ENCODE assay signal across 11 cellular contexts in genomic region chr9:86303316-86303975, GRCh38. TPM values are rescaled to one million over a fixed set of nuclear protein-coding genes. Genes with fewer than 3 reads are reported as not detected.
DNase-seq lines count a peak whose midpoint lies in the region; TF ChIP-seq lines count a peak whose summit lies in the region.
"Had no signal": no experiment of that assay in that cellular context is flagged by ENCODE, and none has a peak within 500 bp of the region (broad histone marks: within the 10 kb centered on the region; RNA-seq: fewer than 3 reads in every experiment).

No MANE protein-coding gene starts in this region.

- peaks cover 61% of the 10 kb centered on the region for H3K36me3 ChIP-seq in brain microvascular endothelial cell (replicated peaks)

- no peak overlapping the region for H3K4me3 ChIP-seq in Jurkat, Clone E6-1 (ENCODE audit: low read length)
- no peak overlapping the region for H3K4me3 ChIP-seq in epithelial cell of esophagus (ENCODE audit: low read length)
- H3K4me3 ChIP-seq in brain microvascular endothelial cell (ENCODE audit: low read depth, low read length): no peak overlapping the region
- H3K4me3 ChIP-seq: cardiac muscle cell had no signal

- TF ChIP-seq CTCF in epithelial cell of esophagus (IDR thresholded peaks at IDR 0.05; ENCODE audit: insufficient read depth, low read depth, low read length, missing control alignments) (no peak), brain microvascular endothelial cell (IDR thresholded peaks at IDR 0.05; ENCODE audit: low read depth, low read length, missing control alignments) (no peak)

- H3K27me3 ChIP-seq in brain microvascular endothelial cell (replicated peaks): no peaks in the 10 kb centered on the region
- H3K27me3 ChIP-seq: cardiac muscle cell had no signal

- DNase-seq in Jurkat, Clone E6-1 (ENCODE audit: low read depth, low spot score): peak; percentile 62
- peak; percentile 28 to 45 for DNase-seq in activated CD4-positive, alpha-beta T cell treated with anti-CD3 and anti-CD28 coated beads, Interleukin-2, amount 50 U/mL, for 48 hours
- DNase-seq in epithelial cell of esophagus (ENCODE audit: low read depth): peak; percentile 87
- peak; percentile 7 to 74 for DNase-seq in stimulated activated CD4-positive, alpha-beta T cell treated with anti-CD3 and anti-CD28 coated beads, Interleukin-4, amount 100 ng/mL, for 4 hours
- DNase-seq in NAMALWA (ENCODE audit: low spot score): no peak
- DNase-seq in H4 (ENCODE audit: low spot score): no peak
- DNase-seq in HT-29 (ENCODE audit: low spot score): no peak
- DNase-seq in brain microvascular endothelial cell: no peak
- DNase-seq: kidney glomerular epithelial cell, NCI-H1105 treated with DMSO at 0.1 percent for 48 hours had no signal

- H3K27ac ChIP-seq in brain microvascular endothelial cell: no peak overlapping the region
- H3K27ac ChIP-seq: cardiac muscle cell had no signal

- in situ Hi-C loops in brain microvascular endothelial cell (cut with HindIII; ENCODE audit: low pct_ligation_motif_present, low sequenced_read_pairs): no loop called here

RNA-seq across cellular contexts. Expression of gene ISCA1, which starts 21.1 kb away (rescaled TPM):
- polyA plus RNA-seq in Jurkat, Clone E6-1 (2012; ENCODE audit: insufficient read depth, insufficient read length): 19.2 TPM
- total RNA-seq in H4 (2014; rRNA removed; shearing (Covaris generic)): 48.1 and 54.7 TPM in 2 replicates
- 12.2 and 12.8 TPM in 2 replicates for total RNA-seq in HT-29 (2014; rRNA removed; shearing (Covaris generic))

RNA-seq across cellular contexts. Expression of gene C9orf153, which starts 44.0 kb away (rescaled TPM):
- not detected for polyA plus RNA-seq in Jurkat, Clone E6-1 (2012; ENCODE audit: insufficient read depth, insufficient read length)
- not detected in 2 replicates for total RNA-seq in H4 (2014; rRNA removed; shearing (Covaris generic))
- 0.56 TPM in 1 of 2 replicates, not detected in the other for total RNA-seq in HT-29 (2014; rRNA removed; shearing (Covaris generic))
- polyA plus RNA-seq: cardiac muscle cell had no signal

RNA-seq across cellular contexts. Expression of gene TUT7, which starts 50.8 kb away (rescaled TPM):
- 19.8 TPM for polyA plus RNA-seq in Jurkat, Clone E6-1 (2012; ENCODE audit: insufficient read depth, insufficient read length)
- total RNA-seq in H4 (2014; rRNA removed; shearing (Covaris generic)): 11.8 and 13.5 TPM in 2 replicates
- 10.2 and 11.1 TPM in 2 replicates for total RNA-seq in HT-29 (2014; rRNA removed; shearing (Covaris generic))

Comparison
In these comparisons a context has a peak if more than half of its experiments do, and no peak if none do; other contexts are left out.
1. DNase-seq: peak in Jurkat, Clone E6-1 (single experiment), activated CD4-positive, alpha-beta T cell treated with anti-CD3 and anti-CD28 coated beads, Interleukin-2, amount 50 U/mL, for 48 hours (2 of 2), epithelial cell of esophagus (single experiment) and stimulated activated CD4-positive, alpha-beta T cell treated with anti-CD3 and anti-CD28 coated beads, Interleukin-4, amount 100 ng/mL, for 4 hours (2 of 2); none in NAMALWA (single experiment), H4 (single experiment), HT-29 (single experiment) and brain microvascular endothelial cell (single experiment).